Comparison of ENCODE assay signal across 11 cellular contexts in genomic region chr5:111584651-111585050, GRCh38.
A peak's percentile ranks its signal among the peaks of the same experiment; 100 is the strongest.
DNase-seq lines count a peak whose midpoint lies in the region; ATAC-seq and TF ChIP-seq lines count a peak whose summit lies in the region.
"Had no signal": no experiment of that assay in that cellular context is flagged by ENCODE, and none has a peak within 500 bp of the region (broad histone marks: within the 10 kb centered on the region; RNA-seq: fewer than 3 reads in every experiment).

No MANE protein-coding gene starts in this region.

- intact Hi-C loops in activated T-helper 2 cell treated with anti-CD3 and anti-CD28 coated beads, Interferon-gamma antibody, Interleukin-2, Interleukin-4, amounts not matched to agents 10 μg/mL and 5 μg/mL and 100 μg/mL, durations not matched to agents 14 hours and 24 hours and 36 hours (cut with micrococcal nuclease) = loop anchor here (1.0 to 5.0 kb wide), 4 partner anchors 34 to 173 kb away; partner anchors contain the start of gene NREP

- H3K4me3 Mint-ChIP-seq in HFFc6 (peak overlapping the region; percentile 31; the same call in 1 of the 2 replicates), nephron progenitor cell (no peak overlapping the region)
- no peak overlapping the region for H3K4me3 Mint-ChIP-seq in activated T-helper 2 cell treated with anti-CD3 and anti-CD28 coated beads, Interferon-gamma antibody, Interleukin-2, Interleukin-4, amounts not matched to agents 10 μg/mL and 5 μg/mL and 100 μg/mL, durations not matched to agents 14 hours and 24 hours and 36 hours (ENCODE audit: low read depth)

- H3K9me3 Mint-ChIP-seq in HFFc6 (no peaks in the 10 kb centered on the region), nephron progenitor cell (peaks cover 6% of the 10 kb centered on the region)
- peaks cover 6% of the 10 kb centered on the region for H3K9me3 Mint-ChIP-seq in activated T-helper 2 cell treated with anti-CD3 and anti-CD28 coated beads, Interferon-gamma antibody, Interleukin-2, Interleukin-4, amounts not matched to agents 10 μg/mL and 5 μg/mL and 100 μg/mL, durations not matched to agents 14 hours and 24 hours and 36 hours

- H3K36me3 Mint-ChIP-seq in HFFc6 (ENCODE audit: low read depth) = no peaks in the 10 kb centered on the region
- H3K36me3 Mint-ChIP-seq in activated T-helper 2 cell treated with anti-CD3 and anti-CD28 coated beads, Interferon-gamma antibody, Interleukin-2, Interleukin-4, amounts not matched to agents 10 μg/mL and 5 μg/mL and 100 μg/mL, durations not matched to agents 14 hours and 24 hours and 36 hours (ENCODE audit: low read depth) = peaks cover 4% of the 10 kb centered on the region
- H3K36me3 Mint-ChIP-seq in nephron progenitor cell (ENCODE audit: low read depth) = no peaks in the 10 kb centered on the region

- H3K27me3 Mint-ChIP-seq in HFFc6 (ENCODE audit: insufficient read depth) (peaks cover 3% of the 10 kb centered on the region; the same call in 1 of the 2 replicates), nephron progenitor cell (ENCODE audit: low read depth, poor library complexity) (peaks cover 6% of the 10 kb centered on the region)
- no peaks in the 10 kb centered on the region for H3K27me3 Mint-ChIP-seq in activated T-helper 2 cell treated with anti-CD3 and anti-CD28 coated beads, Interferon-gamma antibody, Interleukin-2, Interleukin-4, amounts not matched to agents 10 μg/mL and 5 μg/mL and 100 μg/mL, durations not matched to agents 14 hours and 24 hours and 36 hours (ENCODE audit: low read depth)

- DNase-seq in DMS53 (lab: John Stamatoyannopoulos, UW) = peak; percentile 43
- peak; percentile 57 for DNase-seq in HFFc6
- DNase-seq in activated T-helper 2 cell treated with anti-CD3 and anti-CD28 coated beads, Interferon-gamma antibody, Interleukin-2, Interleukin-4, amounts not matched to agents 10 μg/mL and 5 μg/mL and 100 μg/mL, durations not matched to agents 14 hours and 24 hours and 36 hours (ENCODE audit: low spot score) = no peak
- DNase-seq in islet precursor cell = peak; percentile 57
- DNase-seq in ecto neural progenitor cell (ENCODE audit: low spot score) = no peak
- no peak for DNase-seq in nephron progenitor cell
- DNase-seq: DND-41, Karpas-422, nucleus accumbens had no signal

- H3K27ac Mint-ChIP-seq in HFFc6 (peak overlapping the region; percentile 48; the same call in 1 of the 2 replicates), nephron progenitor cell (no peak overlapping the region)
- peak overlapping the region; percentile 77 for H3K27ac Mint-ChIP-seq in activated T-helper 2 cell treated with anti-CD3 and anti-CD28 coated beads, Interferon-gamma antibody, Interleukin-2, Interleukin-4, amounts not matched to agents 10 μg/mL and 5 μg/mL and 100 μg/mL, durations not matched to agents 14 hours and 24 hours and 36 hours

- no peak for TF ChIP-seq CTCF in HFFc6 (IDR thresholded peaks at IDR 0.05)
- TF ChIP-seq CTCF in nephron progenitor cell (IDR thresholded peaks at IDR 0.05) = no peak

- H3K4me1 Mint-ChIP-seq in HFFc6 (ENCODE audit: low read depth) (peaks cover 50% of the 10 kb centered on the region), nephron progenitor cell (no peaks in the 10 kb centered on the region)
- H3K4me1 Mint-ChIP-seq in activated T-helper 2 cell treated with anti-CD3 and anti-CD28 coated beads, Interferon-gamma antibody, Interleukin-2, Interleukin-4, amounts not matched to agents 10 μg/mL and 5 μg/mL and 100 μg/mL, durations not matched to agents 14 hours and 24 hours and 36 hours (ENCODE audit: low read depth) = peaks cover 50% of the 10 kb centered on the region

- no peak for ATAC-seq in GM18858 (IDR thresholded peaks at IDR 0.05; ENCODE audit: unreplicated experiment)
- no peak for ATAC-seq in GM21737 (IDR thresholded peaks at IDR 0.05; ENCODE audit: unreplicated experiment)

Comparison
In these comparisons a context has a peak if more than half of its experiments do, and no peak if none do; other contexts are left out.
1. DNase-seq: peak in DMS53 (single experiment), HFFc6 (single experiment) and islet precursor cell (single experiment); none in activated T-helper 2 cell treated with anti-CD3 and anti-CD28 coated beads, Interferon-gamma antibody, Interleukin-2, Interleukin-4, amounts not matched to agents 10 μg/mL and 5 μg/mL and 100 μg/mL, durations not matched to agents 14 hours and 24 hours and 36 hours (single experiment), ecto neural progenitor cell (single experiment) and nephron progenitor cell (single experiment).